In the genomic region with DNA sequence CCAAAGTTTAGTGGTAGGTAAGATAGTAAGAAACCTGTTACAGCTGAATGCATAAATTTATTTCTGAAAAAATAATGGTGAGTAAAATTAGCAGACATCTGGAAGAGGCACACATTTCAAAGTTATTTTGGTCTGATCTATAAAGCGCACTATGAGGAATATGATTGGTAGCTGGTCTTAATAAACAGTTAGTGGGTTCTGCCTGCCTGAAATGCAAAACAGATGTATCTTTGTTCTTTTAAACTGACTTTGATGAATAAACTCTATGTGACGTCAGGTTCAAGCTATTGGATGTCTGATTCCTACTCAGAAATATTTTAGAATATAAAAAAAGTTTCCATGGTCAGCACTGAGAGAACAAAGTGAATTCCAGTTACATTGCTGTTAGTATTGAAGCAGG, we compare ENCODE assay signal across 18 cellular contexts.
DNase-seq lines count a peak whose midpoint lies in the region; ATAC-seq and TF ChIP-seq lines count a peak whose summit lies in the region.
"Had no signal": no experiment of that assay in that cellular context is flagged by ENCODE, and none has a peak within 500 bp of the region (broad histone marks: within the 10 kb centered on the region; RNA-seq: fewer than 3 reads in every experiment).

No MANE protein-coding gene starts in this region.

- H3K36me3 ChIP-seq in esophagus muscularis mucosa: peaks cover 0 to 6% (median 0%) of the 10 kb centered on the region in 4 donors

- in situ Hi-C loops in ACHN (cut with HindIII; ENCODE audit: low pct_ligation_motif_present, low pct_unique_long_range_greater_than_20kb, low sequenced_read_pairs): no loop called here

- 38% methylated on average over 2 of the region's 2 CpGs for WGBS in esophagus muscularis mucosa

- H3K27me3 ChIP-seq in esophagus muscularis mucosa: no peaks in the 10 kb centered on the region
- H3K27me3 ChIP-seq: heart left ventricle had no signal

- peaks cover 0 to 69% (median 50%) of the 10 kb centered on the region in 4 donors for H3K4me1 ChIP-seq in esophagus muscularis mucosa

- TF ChIP-seq CTCF in esophagus muscularis mucosa (IDR thresholded peaks at IDR 0.05): no peak

- TF ChIP-seq POLR2A in esophagus muscularis mucosa (IDR thresholded peaks at IDR 0.05; ENCODE audit: low read depth): no peak

- no peak for TF ChIP-seq EP300 in esophagus muscularis mucosa (IDR thresholded peaks at IDR 0.05)

- peak overlapping the region; percentile 78 to 81 (median 80) for H3K27ac ChIP-seq in esophagus muscularis mucosa (replicated peaks in 1 of 4)

- no peak for ATAC-seq in HG02840 (IDR thresholded peaks at IDR 0.05; ENCODE audit: low FRiP score, unreplicated experiment)
- ATAC-seq: activated naive CD4-positive, alpha-beta T cell treated with anti-CD3 and anti-CD28 coated beads, Interleukin-2, amount 50 U/mL, for 72 hours; heart left ventricle had no signal

- H3K4me3 ChIP-seq in esophagus muscularis mucosa: peak overlapping the region in 2 of 4 donors; percentile 47 to 48
- H3K4me3 ChIP-seq: heart left ventricle had no signal

- no peaks in the 10 kb centered on the region for H3K9me3 ChIP-seq in esophagus muscularis mucosa
- H3K9me3 ChIP-seq: heart left ventricle had no signal

- peak; percentile 79 for DNase-seq in AG20443 (ENCODE audit: low spot score)
- peak; percentile 72 for DNase-seq in RPMI7951 (ENCODE audit: low read depth)
- DNase-seq in esophagus muscularis mucosa (ENCODE audit: extremely low spot score): no peak
- peak; percentile 56 for DNase-seq in non-pigmented ciliary epithelial cell (ENCODE audit: low read depth)
- DNase-seq in ACHN: no peak
- no peak for DNase-seq in glomerular visceral epithelial cell (ENCODE audit: extremely low spot score)
- no peak for DNase-seq in UCSD-AML1 (lab: John Stamatoyannopoulos, UW; ENCODE audit: unreplicated experiment)
- DNase-seq: activated CD4-positive, alpha-beta T cell treated with anti-CD3 and anti-CD28 coated beads, Interleukin-2, amount 10 ng/mL, durations not matched to agents 7 days and 5 days; activated T-cell treated with anti-CD3 and anti-CD28 coated beads, Interleukin-2, amount 50 U/mL, for 1 hour; endodermal cell; heart left ventricle; islet precursor cell; NCI-H2081 treated with DMSO at 0.1 percent for 48 hours; NCI-H524 treated with DMSO at 0.1 percent for 48 hours; stimulated activated CD4-positive, alpha-beta T cell treated with anti-CD3 and anti-CD28 coated beads, Interleukin-1b, Interleukin-23, amount 100 ng/mL, for 48 hours; substantia nigra had no signal

- intact Hi-C loops in esophagus muscularis mucosa (cut with DNase I): no loop called here

Comparison
In these comparisons a context has a peak if more than half of its experiments do, and no peak if none do; other contexts are left out.
1. DNase-seq: peak in AG20443 (single experiment), RPMI7951 (single experiment) and non-pigmented ciliary epithelial cell (single experiment); none in esophagus muscularis mucosa (single experiment), ACHN (single experiment), glomerular visceral epithelial cell (single experiment) and UCSD-AML1 (single experiment).